19 cellular contexts compared by ENCODE assay signal in the genomic region with DNA sequence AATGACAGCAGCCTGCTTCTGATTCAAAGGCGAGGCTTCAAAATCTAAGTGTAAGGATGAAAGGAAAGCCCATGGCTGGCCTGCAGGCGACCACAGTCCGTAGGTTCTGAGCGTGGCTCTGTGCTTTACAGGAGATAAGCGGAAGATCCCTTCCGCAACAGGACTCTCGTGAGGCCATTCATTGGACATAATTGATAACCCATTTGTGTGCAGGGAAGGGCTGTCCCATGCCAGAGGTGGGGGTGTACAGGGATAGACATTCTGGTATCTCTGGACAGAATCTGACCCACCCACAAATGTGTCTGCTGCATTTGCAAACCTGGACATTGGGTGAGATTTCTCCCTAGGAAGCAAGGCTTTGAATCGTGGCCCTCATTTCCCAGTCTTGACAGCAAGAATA. TPM values are rescaled to one million over a fixed set of nuclear protein-coding genes. Genes with fewer than 3 reads are reported as not detected.
A peak's percentile ranks its signal among the peaks of the same experiment; 100 is the strongest.
DNase-seq lines count a peak whose midpoint lies in the region; ATAC-seq, FAIRE-seq and TF ChIP-seq lines count a peak whose summit lies in the region.
"Had no signal": no experiment of that assay in that cellular context is flagged by ENCODE, and none has a peak within 500 bp of the region (broad histone marks: within the 10 kb centered on the region; RNA-seq: fewer than 3 reads in every experiment).

No MANE protein-coding gene starts in this region.

- no TSS peak for BruUV-seq in K562 (replicated peaks; lab: Mats Ljungman, UMichigan)

- TF ChIP-seq CTCF in C4-2B (conservative IDR thresholded peaks at IDR 0.05), result no peak
- TF ChIP-seq CTCF in HEK293 (tag by site-specific recombination; IDR thresholded peaks at IDR 0.05), result no peak
- no peak for TF ChIP-seq CTCF in K562 (IDR thresholded peaks at IDR 0.05 in 2 of 3, conservative IDR thresholded peaks at IDR 0.05 in 1 of 3; ENCODE audit: insufficient read depth in 2 of 3, low read depth in 1 of 3, low read length in 3 of 3)
- TF ChIP-seq CTCF in neural progenitor cell (IDR thresholded peaks at IDR 0.05), result no peak
- TF ChIP-seq CTCF in mesothelial cell of epicardium (IDR thresholded peaks at IDR 0.05; ENCODE audit: unreplicated experiment), result no peak

- H2AFZ ChIP-seq in K562 (ENCODE audit: low read depth, low read length), result peak overlapping the region; percentile 29; the same call in 1 of the 2 replicates
- H2AFZ ChIP-seq in neural progenitor cell (replicated peaks), result no peak overlapping the region

- peak in 2 of 4 experiments; percentile 20 to 46 for DNase-seq in K562 (ENCODE audit: extremely low read depth in 1 of 4, low spot score in 3 of 4)
- DNase-seq in neural progenitor cell (ENCODE audit: low spot score), result no peak
- DNase-seq in stimulated activated naive CD4-positive, alpha-beta T cell (lab: John Stamatoyannopoulos, UW), result no peak
- no peak for DNase-seq in superior temporal gyrus (ENCODE audit: extremely low spot score)
- DNase-seq in activated CD8-positive, alpha-beta memory T cell treated with anti-CD3 and anti-CD28 coated beads, Interleukin-2, amount 50 U/mL, for 4 hours, result no peak
- DNase-seq in mesothelial cell of epicardium (ENCODE audit: low spot score in 2 of 2, unreplicated experiment in 2 of 2), result no peak
- DNase-seq: CD4-positive, CD25-positive, alpha-beta regulatory T cell; DND-41; KBM-7; NCI-H1417 treated with DMSO at 0.1 percent for 48 hours; NCI-H1930; NCI-H446; NCI-H69; SHP77 treated with DMSO at 0.1 percent for 48 hours had no signal

- 0 out of 2 replicates have a peak, but pooled peaks cover 2% of the 10 kb centered on the region for H3K4me1 ChIP-seq in HEK293 (ENCODE audit: control insufficient read depth, insufficient read depth, low read length)
- peaks cover 33 to 70% of the 10 kb centered on the region in 2 experiments for H3K4me1 ChIP-seq in K562 (replicated peaks in 1 of 2; ENCODE audit: control insufficient read depth in 2 of 2, insufficient read depth in 2 of 2, low read length in 2 of 2)
- peaks cover 3% of the 10 kb centered on the region for H3K4me1 ChIP-seq in neural progenitor cell

- in situ Hi-C loops in K562 (cut with MboI), result loop anchor here (25.0 kb wide), 1 partner anchor 395 kb away; the partner anchor contains the start of genes FTSJ3, PSMC5 and SMARCD2

- H3K79me2 ChIP-seq in K562 (ENCODE audit: control insufficient read depth, insufficient read depth, low read length), result peaks cover 14% of the 10 kb centered on the region; the same call in 1 of the 3 replicates
- H3K79me2 ChIP-seq in neural progenitor cell (ENCODE audit: low read depth), result no peaks in the 10 kb centered on the region

- peaks cover 7% of the 10 kb centered on the region for H3K9me1 ChIP-seq in K562 (ENCODE audit: control insufficient read depth, insufficient read depth, low read length)

- POLR2A ChIA-PET in HEK293 (lab: Yijun Ruan, JAX), result no interaction called here
- POLR2A ChIA-PET in K562 (lab: Yijun Ruan, JAX), result interaction anchor here (0.7 to 1.8 kb wide), 6 partner anchors 14 to 1216 kb away, joined by 3 to 13 read pairs (median 3); no protein-coding TSS in a partner anchor

- H3K36me3 Mint-ChIP-seq in neural progenitor cell (no peaks in the 10 kb centered on the region), mesothelial cell of epicardium (no peaks in the 10 kb centered on the region)
- H3K36me3 Mint-ChIP-seq: CD4-positive, CD25-positive, alpha-beta regulatory T cell had no signal

- intact Hi-C loops in K562 (cut with micrococcal nuclease), result no loop called here

- H3K9me3 ChIP-seq in HEK293 (ENCODE audit: control insufficient read depth, insufficient read depth, low read depth, low read length) (no peaks in the 10 kb centered on the region), K562 (replicated peaks; ENCODE audit: control insufficient read depth, insufficient read depth, low read depth, low read length) (no peaks in the 10 kb centered on the region), neural progenitor cell (ENCODE audit: low read depth) (no peaks in the 10 kb centered on the region)
- H3K9me3 ChIP-seq: HAP-1 had no signal

- H3K4me3 Mint-ChIP-seq in neural progenitor cell (no peak overlapping the region), mesothelial cell of epicardium (no peak overlapping the region)

- H3K4me1 Mint-ChIP-seq in neural progenitor cell (peaks cover 34% of the 10 kb centered on the region), mesothelial cell of epicardium (peaks cover 7% of the 10 kb centered on the region)

- no peak for TF ChIP-seq RAD21 in K562 (CRISPR knock-in tag; conservative IDR thresholded peaks at IDR 0.05 in 1 of 2, IDR thresholded peaks at IDR 0.05 in 1 of 2)

- WGBS in K562 (ENCODE audit: insufficient coverage, low coverage, missing lambda C conversion rate), result 41% methylated on average over 8 of the region's 8 CpGs

- H3K27me3 ChIP-seq in K562 (ENCODE audit: control insufficient read depth in 2 of 2, insufficient read depth in 2 of 2, low read length in 2 of 2) (no peaks in the 10 kb centered on the region), neural progenitor cell (peaks cover 30% of the 10 kb centered on the region)

- H3K27me3 Mint-ChIP-seq in neural progenitor cell (ENCODE audit: insufficient read depth, low read depth), result peaks cover 9% of the 10 kb centered on the region
- peaks cover 2% of the 10 kb centered on the region for H3K27me3 Mint-ChIP-seq in mesothelial cell of epicardium (ENCODE audit: low read depth)

- no peak for ATAC-seq in K562

- peaks cover 7% of the 10 kb centered on the region; the same call in 1 of the 2 replicates for H4K20me1 ChIP-seq in K562 (replicated peaks; ENCODE audit: control insufficient read depth, insufficient read depth, low read length)
- H4K20me1 ChIP-seq in neural progenitor cell (ENCODE audit: low read depth), result peaks cover 5% of the 10 kb centered on the region

- H3K9me3 Mint-ChIP-seq in neural progenitor cell (no peaks in the 10 kb centered on the region), mesothelial cell of epicardium (no peaks in the 10 kb centered on the region)
- H3K9me3 Mint-ChIP-seq: CD4-positive, CD25-positive, alpha-beta regulatory T cell had no signal

- peaks cover 5% of the 10 kb centered on the region for H3F3A ChIP-seq in neural progenitor cell (ENCODE audit: low read depth)

- TF ChIP-seq POLR2A in K562 (conservative IDR thresholded peaks at IDR 0.05), result no peak

- H3K36me3 ChIP-seq in HEK293 (ENCODE audit: control insufficient read depth in 2 of 2, insufficient read depth in 1 of 2, low read length in 2 of 2) (no peaks in the 10 kb centered on the region), K562 (ENCODE audit: control insufficient read depth, insufficient read depth, low read length) (no peaks in the 10 kb centered on the region), neural progenitor cell (no peaks in the 10 kb centered on the region)
- H3K36me3 ChIP-seq: HAP-1 had no signal

- CTCF ChIA-PET in HEK293 (lab: Yijun Ruan, JAX), result interaction anchor here (1.1 to 4.9 kb wide), 4 partner anchors 16 to 170 kb away, joined by 4 to 35 read pairs (median 4); partner anchors contain the start of gene ACE
- CTCF ChIA-PET in K562 (lab: Yijun Ruan, JAX; ENCODE audit: low intra/inter-chr PET ratio), result interaction anchor here (1.2 kb wide), 1 partner anchor 38 kb away, joined by 4 read pairs; no protein-coding TSS in a partner anchor

- peak overlapping the region; percentile 63 for H3K27ac Mint-ChIP-seq in neural progenitor cell
- no peak overlapping the region for H3K27ac Mint-ChIP-seq in mesothelial cell of epicardium

- TF ChIP-seq EP300 in K562 (IDR thresholded peaks at IDR 0.05; ENCODE audit: low read length), result no peak

- H3K27ac ChIP-seq in C4-2B (peak overlapping the region; percentile 9; the same call in 1 of the 2 replicates), HEK293 (ENCODE audit: extremely low read depth, low read depth, low read length) (no peak overlapping the region), K562 (ENCODE audit: extremely low read depth, low read depth, low read length) (peak overlapping the region; percentile 24; the same call in 2 of the 3 replicates), neural progenitor cell (no peak overlapping the region)

- H3K4me3 ChIP-seq in HEK293 (ENCODE audit: low read depth, low read length), result no peak overlapping the region
- no peak overlapping the region for H3K4me3 ChIP-seq in K562
- no peak overlapping the region for H3K4me3 ChIP-seq in neural progenitor cell
- H3K4me3 ChIP-seq: GM12878, HAP-1 had no signal

- H3K4me2 ChIP-seq in K562 (ENCODE audit: insufficient read depth, low read length), result peak overlapping the region; percentile 48; the same call in 1 of the 2 replicates
- no peak overlapping the region for H3K4me2 ChIP-seq in neural progenitor cell

- H3K9ac ChIP-seq in K562 (ENCODE audit: insufficient read depth in 1 of 2, low read depth in 2 of 2, low read length in 2 of 2) (peak overlapping the region in 1 of 2 experiments; percentile 76; a peak in 2 of 4 replicates), neural progenitor cell (no peak overlapping the region)

- no peak for FAIRE-seq in K562 (lab: Jason Lieb, UNC)
- FAIRE-seq: D721Med, GM12878 had no signal

RNA-seq across cellular contexts. Expression of gene CYB561, which starts 4.0 kb away (rescaled TPM):
- total RNA-seq in K562 (2011; cell fraction: chromatin; rRNA removed; ENCODE audit: low replicate concordance), result 16.5 and 48.0 TPM in 2 replicates
- total RNA-seq in K562 (2011; cell fraction: nucleolus; rRNA removed), result 47.9 and 50.5 TPM in 2 replicates
- total RNA-seq in K562 (2011; cell fraction: nucleoplasm; rRNA removed), result 29.9 and 34.5 TPM in 2 replicates
- 21.0 and 25.8 TPM in 2 replicates for total RNA-seq in K562 (2014; rRNA removed)
- total RNA-seq in K562 (2014; rRNA removed; fragmentation: Illumina TruSeq; extraction: Trizol), result 11.9 and 12.8 TPM in 2 replicates
- 15.8 and 17.4 TPM in 2 replicates for total RNA-seq in K562 (2015; rRNA removed; fragmentation: Illumina TruSeq; extraction: Trizol)
- total RNA-seq in K562 (2021), result 26.3 and 30.8 TPM in 2 replicates
- polyA plus RNA-seq in K562 (2011; rRNA removed), result 15.0 and 16.5 TPM in 2 replicates
- polyA plus RNA-seq in K562 (2011; cell fraction: cytosol; rRNA removed), result 16.0 and 38.6 TPM in 2 replicates
- 19.6 and 33.1 TPM in 2 replicates for polyA plus RNA-seq in K562 (2011; cell fraction: nucleus; rRNA removed)
- polyA plus RNA-seq in K562 (2012), result 26.4 and 40.7 TPM in 2 replicates
- polyA plus RNA-seq in K562 (2014; fragmentation: Illumina TruSeq; extraction: Trizol), result 21.6 and 25.2 TPM in 2 replicates
- polyA plus RNA-seq in K562 (2014; fragmentation: Nextera tagmentation; extraction: Ambion mirVana), result 1 to 10 TPM; 4.0 to 4.9 TPM
- 27.9 and 31.3 TPM in 2 replicates for polyA plus RNA-seq in K562 (2014; rRNA removed)
- polyA minus RNA-seq in K562 (2011; rRNA and poly(A)+ RNA removed), result 7.6 and 10.9 TPM in 2 replicates
- 16.5 and 26.0 TPM in 2 replicates for polyA minus RNA-seq in K562 (2011; cell fraction: cytosol; rRNA and poly(A)+ RNA removed)
- 15.5 and 21.2 TPM in 2 replicates for polyA minus RNA-seq in K562 (2011; cell fraction: nucleus; rRNA and poly(A)+ RNA removed)
- 4.2 and 7.7 TPM in 2 replicates for total RNA-seq in neural progenitor cell (ENCODE audit: low replicate concordance)
- total RNA-seq in mesothelial cell of epicardium, result 20.4 to 21.5 TPM (median 20.5 TPM) in 3 replicates

RNA-seq across cellular contexts. Expression of gene ACE, which starts 34.8 kb away (rescaled TPM):
- total RNA-seq in K562 (2011; cell fraction: chromatin; rRNA removed; ENCODE audit: low replicate concordance), result 7.6 and 13.1 TPM in 2 replicates
- 8.2 and 9.7 TPM in 2 replicates for total RNA-seq in K562 (2011; cell fraction: nucleolus; rRNA removed)
- 6.2 and 6.5 TPM in 2 replicates for total RNA-seq in K562 (2011; cell fraction: nucleoplasm; rRNA removed)
- total RNA-seq in K562 (2014; rRNA removed), result 0.61 and 2.5 TPM in 2 replicates
- 0.18 and 0.29 TPM in 2 replicates for total RNA-seq in K562 (2014; rRNA removed; fragmentation: Illumina TruSeq; extraction: Trizol)
- 0.34 and 0.54 TPM in 2 replicates for total RNA-seq in K562 (2015; rRNA removed; fragmentation: Illumina TruSeq; extraction: Trizol)
- 1.6 and 1.8 TPM in 2 replicates for total RNA-seq in K562 (2021)
- polyA plus RNA-seq in K562 (2011; rRNA removed), result 0.22 and 0.29 TPM in 2 replicates
- 0.63 and 1.3 TPM in 2 replicates for polyA plus RNA-seq in K562 (2011; cell fraction: cytosol; rRNA removed)
- 0.95 and 3.8 TPM in 2 replicates for polyA plus RNA-seq in K562 (2011; cell fraction: nucleus; rRNA removed)
- polyA plus RNA-seq in K562 (2012), result 1.7 and 2.6 TPM in 2 replicates
- 0.39 and 0.53 TPM in 2 replicates for polyA plus RNA-seq in K562 (2014; fragmentation: Illumina TruSeq; extraction: Trizol)
- under 1 TPM in 1 of 2 experiments, not detected in 1; 0.07 TPM for polyA plus RNA-seq in K562 (2014; fragmentation: Nextera tagmentation; extraction: Ambion mirVana)
- polyA plus RNA-seq in K562 (2014; rRNA removed), result 0.71 and 1.7 TPM in 2 replicates
- polyA minus RNA-seq in K562 (2011; rRNA and poly(A)+ RNA removed), result 0.21 and 0.95 TPM in 2 replicates
- 1.2 TPM in 2 replicates for polyA minus RNA-seq in K562 (2011; cell fraction: cytosol; rRNA and poly(A)+ RNA removed)
- polyA minus RNA-seq in K562 (2011; cell fraction: nucleus; rRNA and poly(A)+ RNA removed), result 1.7 and 3.2 TPM in 2 replicates
- total RNA-seq in neural progenitor cell (ENCODE audit: low replicate concordance), result 0.22 TPM in 1 of 2 replicates, not detected in the other
- 2.4 to 2.9 TPM (median 2.6 TPM) in 3 replicates for total RNA-seq in mesothelial cell of epicardium
- polyA plus RNA-seq: GM12878 had no signal

Comparison
In these comparisons a context has a peak if more than half of its experiments do, and no peak if none do; other contexts are left out.
1. H3K27ac ChIP-seq: peak in C4-2B (single experiment) and K562 (single experiment); none in HEK293 (single experiment) and neural progenitor cell (single experiment).